Comparison of ENCODE assay signal across 15 cellular contexts in the genomic region with DNA sequence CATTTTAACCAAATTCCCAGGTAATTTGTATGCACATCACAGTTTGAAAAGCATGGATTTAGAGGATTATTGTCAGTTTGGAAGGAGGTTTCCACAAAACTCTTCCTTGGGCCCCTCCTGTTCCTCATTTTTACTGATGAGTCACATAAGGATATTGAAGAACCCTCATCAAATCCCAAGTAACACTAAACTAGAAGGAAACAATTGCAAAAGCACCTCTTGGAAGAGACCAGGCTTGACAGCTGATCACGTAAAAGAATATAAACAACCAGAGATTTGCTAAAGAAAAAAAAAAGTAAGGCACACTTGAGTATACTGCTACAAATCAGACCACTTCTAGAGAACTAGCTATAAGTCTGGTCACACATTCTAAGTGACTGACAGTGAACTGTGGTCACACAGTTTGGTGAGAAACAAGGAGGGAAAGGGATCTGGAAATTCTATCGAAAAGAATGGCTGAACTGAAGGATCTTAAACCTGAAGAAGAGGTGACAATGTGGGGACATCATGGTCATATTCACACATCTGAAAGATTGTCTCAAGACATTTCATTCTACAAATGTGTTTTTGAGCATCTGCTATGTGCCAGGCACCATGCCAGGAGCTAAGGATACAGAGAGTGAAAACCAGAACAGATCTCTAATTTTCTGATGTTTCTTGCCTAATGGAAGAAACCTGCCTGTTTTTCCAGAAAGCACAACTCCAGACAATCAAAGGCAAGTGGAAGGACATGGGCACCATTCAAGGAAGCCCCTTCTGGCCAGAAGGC. TPM values are rescaled to one million over a fixed set of nuclear protein-coding genes. Genes with fewer than 3 reads are reported as not detected.
DNase-seq lines count a peak whose midpoint lies in the region; TF ChIP-seq lines count a peak whose summit lies in the region.
"Had no signal": no experiment of that assay in that cellular context is flagged by ENCODE, and none has a peak within 500 bp of the region (broad histone marks: within the 10 kb centered on the region; RNA-seq: fewer than 3 reads in every experiment).

No MANE protein-coding gene starts in this region.

- DNase-seq in ELR (ENCODE audit: low read depth) (peak; percentile 20), foreskin fibroblast (peak; percentile 62 to 80), pons (ENCODE audit: low spot score) (no peak), brain microvascular endothelial cell (no peak), iPS-NIHi11 (ENCODE audit: low spot score) (no peak)
- DNase-seq in central memory CD4-positive, alpha-beta T cell = no peak
- DNase-seq: activated CD4-positive, alpha-beta T cell treated with anti-CD3 and anti-CD28 coated beads, Interleukin-2, amount 10 ng/mL, durations not matched to agents 7 days and 5 days; activated T-cell treated with anti-CD3 and anti-CD28 coated beads, Interleukin-2, amount 50 U/mL, for 72 hours; DMS79 treated with DMSO at 0.1 percent for 48 hours; immature natural killer cell; MG63; SHP77 treated with DMSO at 0.1 percent for 48 hours had no signal

- H3K9ac ChIP-seq in skeletal muscle tissue (ENCODE audit: low read depth in 1 of 3, low read length in 3 of 3) = no peak overlapping the region

- H3K4me3 ChIP-seq in foreskin fibroblast (ENCODE audit: low read depth in 1 of 2, low read length in 2 of 2) (no peak overlapping the region), skeletal muscle tissue (ENCODE audit: low read length in 3 of 3) (no peak overlapping the region), brain microvascular endothelial cell (ENCODE audit: low read depth, low read length) (no peak overlapping the region)
- H3K4me3 ChIP-seq: MG63, ovary had no signal

- peak overlapping the region; percentile 29 for H3K27ac ChIP-seq in angular gyrus (ENCODE audit: low read depth, low read length)
- H3K27ac ChIP-seq in skeletal muscle tissue (ENCODE audit: low read depth, low read length) = peak overlapping the region; percentile 10
- no peak overlapping the region for H3K27ac ChIP-seq in brain microvascular endothelial cell

- peaks cover 8 to 18% (median 13%) of the 10 kb centered on the region in 3 donors for H3K4me1 ChIP-seq in skeletal muscle tissue (ENCODE audit: control insufficient read depth in 3 of 3, insufficient read depth in 3 of 3, low read length in 3 of 3)

- TF ChIP-seq CTCF in foreskin fibroblast (IDR thresholded peaks at IDR 0.05; ENCODE audit: low read depth, low read length) (no peak), brain microvascular endothelial cell (IDR thresholded peaks at IDR 0.05; ENCODE audit: low read depth, low read length, missing control alignments) (no peak)

- H3K36me3 ChIP-seq in skeletal muscle tissue (ENCODE audit: control insufficient read depth in 3 of 3, insufficient read depth in 3 of 3, low read length in 3 of 3) = no peaks in the 10 kb centered on the region
- no peaks in the 10 kb centered on the region for H3K36me3 ChIP-seq in brain microvascular endothelial cell (replicated peaks)
- H3K36me3 ChIP-seq: ovary had no signal

- in situ Hi-C loops in brain microvascular endothelial cell (cut with HindIII; ENCODE audit: low pct_ligation_motif_present, low sequenced_read_pairs) = no loop called here

- H3K27me3 ChIP-seq in skeletal muscle tissue (ENCODE audit: control insufficient read depth in 3 of 3, insufficient read depth in 3 of 3, low read length in 3 of 3) (no peaks in the 10 kb centered on the region), brain microvascular endothelial cell (replicated peaks) (no peaks in the 10 kb centered on the region)
- H3K27me3 ChIP-seq: MG63, ovary had no signal

- no peaks in the 10 kb centered on the region for H3K9me3 ChIP-seq in skeletal muscle tissue (ENCODE audit: control insufficient read depth in 3 of 3, low read length in 3 of 3)
- H3K9me3 ChIP-seq: ovary had no signal

RNA-seq across cellular contexts. Expression of a gene that starts 24.1 kb away (rescaled TPM):
- 4.7 TPM for total RNA-seq in skeletal muscle tissue

RNA-seq across cellular contexts. Expression of a gene that starts 47.2 kb away (rescaled TPM):
- 0.52 TPM for total RNA-seq in skeletal muscle tissue

Comparison
In these comparisons a context has a peak if more than half of its experiments do, and no peak if none do; other contexts are left out.
1. DNase-seq: peak in ELR (single experiment) and foreskin fibroblast (2 of 2); none in pons (single experiment), central memory CD4-positive, alpha-beta T cell (single experiment), brain microvascular endothelial cell (single experiment) and iPS-NIHi11 (single experiment).